Comparison of ENCODE assay signal across 26 cellular contexts in genomic region chr21:42289926-42290325, GRCh38. TPM values are rescaled to one million over a fixed set of nuclear protein-coding genes. Genes with fewer than 3 reads are reported as not detected.
DNase-seq lines count a peak whose midpoint lies in the region; ATAC-seq and TF ChIP-seq lines count a peak whose summit lies in the region.
"Had no signal": no experiment of that assay in that cellular context is flagged by ENCODE, and none has a peak within 500 bp of the region (broad histone marks: within the 10 kb centered on the region; RNA-seq: fewer than 3 reads in every experiment).

No MANE protein-coding gene starts in this region.

- no peak overlapping the region for H4K8ac ChIP-seq in neuronal stem cell (ENCODE audit: low read depth, low read length)

- H3K36me3 Mint-ChIP-seq in CD14-positive monocyte = peaks cover 16 to 38% of the 10 kb centered on the region in 2 donors

- H3K27me3 ChIP-seq in neuronal stem cell (ENCODE audit: control insufficient read depth in 3 of 3, insufficient read depth in 3 of 3, low read depth in 1 of 3, low read length in 3 of 3) = peaks cover 0 to 4% (median 0%) of the 10 kb centered on the region in 3 experiments
- H3K27me3 ChIP-seq: gastroesophageal sphincter, vagina had no signal

- H2BK5ac ChIP-seq in neuronal stem cell (ENCODE audit: low read length) = no peak overlapping the region

- peaks cover 0 to 6% (median 0%) of the 10 kb centered on the region in 3 donors for H3K27me3 Mint-ChIP-seq in CD14-positive monocyte (ENCODE audit: low read depth in 3 of 3)
- H3K27me3 Mint-ChIP-seq: activated naive CD4-positive, alpha-beta T cell treated with anti-CD3 and anti-CD28 coated beads, Interleukin-2, amount 50 U/mL, for 24 hours; stimulated activated naive CD8-positive, alpha-beta T cell treated with anti-CD3 and anti-CD28 coated beads, Interleukin-15, amount 100 ng/mL, for 72 hours had no signal

- no peak overlapping the region for H2AK5ac ChIP-seq in neuronal stem cell (ENCODE audit: low read depth, low read length)

- peak; percentile 85 for DNase-seq in CD14-positive monocyte (ENCODE audit: low spot score)
- DNase-seq in NOMO-1 treated with DMSO at 0.1 percent for 48 hours (lab: John Stamatoyannopoulos, UW; ENCODE audit: unreplicated experiment) = peak; percentile 51
- peak; percentile 60 for DNase-seq in Right ventricle myocardium superior
- no peak for DNase-seq in neuronal stem cell (ENCODE audit: low spot score)
- DNase-seq in NCI-H2196 (lab: John Stamatoyannopoulos, UW; ENCODE audit: unreplicated experiment) = no peak
- DNase-seq in GDM1 (lab: John Stamatoyannopoulos, UW) = no peak
- DNase-seq in iPS-NIHi11 (ENCODE audit: low spot score) = no peak
- DNase-seq: ACHN; activated CD4-positive, alpha-beta T cell treated with anti-CD3 and anti-CD28 coated beads, Interleukin-2, amount 50 U/mL, for 1 hour; CD8-positive, alpha-beta memory T cell; cortex of kidney; DND-41; HFFc6; mammary epithelial cell; NCI-H2107; NCI-H526 treated with DMSO at 0.1 percent for 48 hours; stimulated activated CD4-positive, alpha-beta T cell treated with anti-CD3 and anti-CD28 coated beads, Interleukin-15, amount 100 ng/mL, for 24 hours; stimulated activated naive CD8-positive, alpha-beta T cell treated with anti-CD3 and anti-CD28 coated beads, Interleukin-15, amount 100 ng/mL, for 72 hours; SW 1271 had no signal

- H3K4me3 ChIP-seq in neuronal stem cell (ENCODE audit: low read length in 2 of 2) = no peak overlapping the region
- H3K4me3 ChIP-seq: gastroesophageal sphincter, vagina had no signal

- ATAC-seq in Right ventricle myocardium superior (ENCODE audit: poor library complexity) = no peak
- ATAC-seq in HG03095 (IDR thresholded peaks at IDR 0.05; ENCODE audit: unreplicated experiment) = no peak
- ATAC-seq: gastroesophageal sphincter; Panc1; stimulated activated naive CD8-positive, alpha-beta T cell treated with anti-CD3 and anti-CD28 coated beads, Interleukin-15, amount 100 ng/mL, for 72 hours had no signal

- peaks cover 0 to 2% of the 10 kb centered on the region in 2 donors for H3K4me1 ChIP-seq in neuronal stem cell (ENCODE audit: control insufficient read depth in 2 of 2, insufficient read depth in 1 of 2, low read depth in 1 of 2, low read length in 2 of 2)
- H3K4me1 ChIP-seq: gastroesophageal sphincter, vagina had no signal

- no peak overlapping the region for H2AFZ ChIP-seq in neuronal stem cell (ENCODE audit: low read length)

- H3K9me3 ChIP-seq in neuronal stem cell (replicated peaks in 1 of 2; ENCODE audit: control insufficient read depth in 2 of 2, insufficient read depth in 1 of 2, low read depth in 1 of 2, low read length in 2 of 2) = peaks cover 0 to 6% of the 10 kb centered on the region in 2 donors
- H3K9me3 ChIP-seq: vagina had no signal

- intact Hi-C loops in CD14-positive monocyte (cut with micrococcal nuclease) (no loop called here), Right ventricle myocardium superior (cut with DNase I) (no loop called here)

- peaks cover 42% of the 10 kb centered on the region for H3K4me1 Mint-ChIP-seq in CD14-positive monocyte
- H3K4me1 Mint-ChIP-seq: activated naive CD4-positive, alpha-beta T cell treated with anti-CD3 and anti-CD28 coated beads, Interleukin-2, amount 50 U/mL, for 24 hours; CD8-positive, alpha-beta memory T cell had no signal

- no peak overlapping the region for H2BK15ac ChIP-seq in neuronal stem cell (ENCODE audit: low read length)

- H3K18ac ChIP-seq in neuronal stem cell (ENCODE audit: low read length) = peak overlapping the region; percentile 74

- no peak overlapping the region for H3K9ac ChIP-seq in neuronal stem cell (ENCODE audit: low read depth, low read length, poor library complexity)

- H3K4ac ChIP-seq in neuronal stem cell (ENCODE audit: low read length) = no peak overlapping the region

- H3K4me3 Mint-ChIP-seq in CD14-positive monocyte = peak overlapping the region in 1 of 2 donors; percentile 35
- H3K4me3 Mint-ChIP-seq: activated naive CD4-positive, alpha-beta T cell treated with anti-CD3 and anti-CD28 coated beads, Interleukin-2, amount 50 U/mL, for 24 hours; CD8-positive, alpha-beta memory T cell; HFFc6; nephron; stimulated activated naive CD8-positive, alpha-beta T cell treated with anti-CD3 and anti-CD28 coated beads, Interleukin-15, amount 100 ng/mL, for 72 hours had no signal

- WGBS in neuronal stem cell (ENCODE audit: extremely low coverage in 2 of 2, insufficient read length in 2 of 2, insufficient replicate concordance in 1 of 2), 2 donors = no CpG with 5 or more reads among the region's 18 CpGs

- peak overlapping the region; percentile 15 to 83 (median 51) for H3K27ac Mint-ChIP-seq in CD14-positive monocyte
- H3K27ac Mint-ChIP-seq: HFFc6; nephron; stimulated activated naive CD8-positive, alpha-beta T cell treated with anti-CD3 and anti-CD28 coated beads, Interleukin-15, amount 100 ng/mL, for 72 hours had no signal

- no peak overlapping the region for H3K23ac ChIP-seq in neuronal stem cell (ENCODE audit: low read depth, low read length, poor library complexity)

- H3K27ac ChIP-seq in neuronal stem cell (replicated peaks; ENCODE audit: low read length) = no peak overlapping the region
- H3K27ac ChIP-seq: epithelial cell of prostate, gastroesophageal sphincter, vagina had no signal

- peaks cover 0 to 2% of the 10 kb centered on the region in 2 donors for H3K36me3 ChIP-seq in neuronal stem cell (replicated peaks in 1 of 2; ENCODE audit: control insufficient read depth in 2 of 2, insufficient read depth in 2 of 2, low read length in 2 of 2)
- H3K36me3 ChIP-seq: vagina had no signal

- no peaks in the 10 kb centered on the region for H3K79me1 ChIP-seq in neuronal stem cell (ENCODE audit: low read depth, low read length)

- no peak overlapping the region for H2BK12ac ChIP-seq in neuronal stem cell (ENCODE audit: low read length)

- no peak overlapping the region for H3K14ac ChIP-seq in neuronal stem cell (ENCODE audit: low read length)

- H3K9me3 Mint-ChIP-seq in CD14-positive monocyte = peaks cover 0 to 7% (median 2%) of the 10 kb centered on the region in 7 donors
- H3K9me3 Mint-ChIP-seq: activated naive CD4-positive, alpha-beta T cell treated with anti-CD3 and anti-CD28 coated beads, Interleukin-2, amount 50 U/mL, for 24 hours; CD8-positive, alpha-beta memory T cell; nephron; stimulated activated naive CD8-positive, alpha-beta T cell treated with anti-CD3 and anti-CD28 coated beads, Interleukin-15, amount 100 ng/mL, for 72 hours had no signal

- no peak overlapping the region for H3K4me2 ChIP-seq in neuronal stem cell (ENCODE audit: insufficient read depth, low read length, poor library complexity, severe bottlenecking)

- TF ChIP-seq CTCF in CD14-positive monocyte (IDR thresholded peaks at IDR 0.05) = no peak

- H4K91ac ChIP-seq in neuronal stem cell (ENCODE audit: low read depth, low read length, poor library complexity) = no peak overlapping the region

- H2BK120ac ChIP-seq in neuronal stem cell (ENCODE audit: low read depth, low read length) = no peak overlapping the region

RNA-seq across cellular contexts. Expression of gene TFF3, which starts 25.3 kb away (rescaled TPM):
- polyA plus RNA-seq in CD14-positive monocyte = not detected
- total RNA-seq in Right ventricle myocardium superior = 1.00 TPM
- not detected for polyA plus RNA-seq in neuronal stem cell (2013, experiment 1 of 2)
- polyA plus RNA-seq in neuronal stem cell (2013, experiment 2 of 2) = 0.15 TPM
- total RNA-seq: CD8-positive, alpha-beta memory T cell; HFFc6; mammary epithelial cell had no signal
- polyA plus RNA-seq: CD8-positive, alpha-beta memory T cell; mammary epithelial cell had no signal

Comparison
In these comparisons a context has a peak if more than half of its experiments do, and no peak if none do; other contexts are left out.
1. DNase-seq: peak in CD14-positive monocyte (single experiment), NOMO-1 treated with DMSO at 0.1 percent for 48 hours (single experiment) and Right ventricle myocardium superior (single experiment); none in neuronal stem cell (single experiment), NCI-H2196 (single experiment), GDM1 (single experiment) and iPS-NIHi11 (single experiment).